In the genomic region with DNA sequence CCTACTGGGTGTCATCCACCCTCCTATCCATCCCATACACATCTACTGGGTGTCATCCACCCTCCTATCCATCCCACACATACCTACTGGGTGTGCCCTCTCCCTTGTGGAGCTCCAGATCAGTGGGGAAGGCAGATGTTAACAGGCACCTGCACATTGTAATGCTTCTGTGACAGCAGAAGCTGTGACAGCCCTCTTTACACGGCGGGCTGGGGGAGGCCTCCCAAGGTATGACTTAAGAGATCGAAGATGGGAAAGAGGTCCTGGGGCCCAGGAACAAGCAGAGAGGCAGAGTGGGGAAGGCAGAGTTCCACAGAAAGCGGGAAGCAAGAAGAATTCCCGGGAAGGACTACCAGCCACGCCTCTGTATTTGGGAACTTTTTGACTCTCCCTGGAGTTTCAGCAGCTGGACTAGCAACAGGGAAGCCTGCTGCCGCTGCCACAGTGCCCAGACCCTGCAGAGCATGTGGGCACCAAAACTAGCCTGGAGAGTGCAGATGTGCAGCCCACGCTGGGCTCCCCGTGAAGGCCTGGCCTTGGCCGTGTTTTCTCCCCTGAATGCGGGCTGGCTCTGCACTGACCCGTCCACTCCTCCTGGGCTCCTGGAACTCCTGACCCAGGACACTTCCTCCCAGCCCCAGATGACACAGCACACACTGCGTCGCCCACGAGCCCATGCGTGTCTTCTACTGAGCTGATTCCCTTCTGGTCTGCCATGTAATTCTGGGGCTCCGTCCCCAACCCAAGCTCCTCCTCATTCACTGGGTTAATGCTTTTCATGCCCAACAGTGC, we compare ENCODE assay signal across 27 cellular contexts. TPM values are rescaled to one million over a fixed set of nuclear protein-coding genes. Genes with fewer than 3 reads are reported as not detected.
DNase-seq lines count a peak whose midpoint lies in the region; ATAC-seq and TF ChIP-seq lines count a peak whose summit lies in the region.
"Had no signal": no experiment of that assay in that cellular context is flagged by ENCODE, and none has a peak within 500 bp of the region (broad histone marks: within the 10 kb centered on the region; RNA-seq: fewer than 3 reads in every experiment).

No MANE protein-coding gene starts in this region.

- DNase-seq in CD1c-positive myeloid dendritic cell (ENCODE audit: extremely low spot score) = peak; percentile 64
- DNase-seq in Caco-2 = no peak
- no peak for DNase-seq in activated naive CD8-positive, alpha-beta T cell treated with anti-CD3 and anti-CD28 coated beads, Interleukin-2, amount 10 ng/mL, durations not matched to agents 7 days and 5 days
- DNase-seq in nephron progenitor cell = no peak
- no peak for DNase-seq in D341Med (ENCODE audit: low spot score)
- DNase-seq in DMS53 (lab: John Stamatoyannopoulos, UW) = no peak
- DNase-seq in pons (ENCODE audit: low spot score) = no peak
- DNase-seq: activated CD4-positive, alpha-beta T cell treated with anti-CD3 and anti-CD28 coated beads for 1 hour; activated CD8-positive, alpha-beta memory T cell treated with anti-CD3 and anti-CD28 coated beads, Interleukin-2, amount 10 ng/mL, durations not matched to agents 7 days and 5 days; EL; KG1; left cardiac atrium; mammary epithelial cell; MM.1S; NCI-H1417 treated with DMSO at 0.1 percent for 48 hours; NCI-H2081; NCI-H774; stimulated activated CD4-positive, alpha-beta T cell treated with anti-CD3 and anti-CD28 coated beads, Interleukin-12 subunit alpha, Interleukin-12 subunit beta, amount 100 ng/mL, for 4 hours; stimulated activated CD4-positive, alpha-beta T cell treated with anti-CD3 and anti-CD28 coated beads, Interleukin-4, amount 100 ng/mL, for 1 hour; T-cell had no signal

- H3K27me3 ChIP-seq in Caco-2 (replicated peaks; ENCODE audit: control insufficient read depth, insufficient read depth, low read length) = no peaks in the 10 kb centered on the region
- H3K27me3 ChIP-seq: neural progenitor cell, SJSA1, suprapubic skin had no signal

- H3K9me3 Mint-ChIP-seq in Caco-2 (ENCODE audit: unreplicated experiment) = no peaks in the 10 kb centered on the region
- H3K9me3 Mint-ChIP-seq in activated naive CD8-positive, alpha-beta T cell treated with anti-CD3 and anti-CD28 coated beads, Interleukin-2, amount 10 ng/mL, durations not matched to agents 7 days and 5 days = no peaks in the 10 kb centered on the region
- no peaks in the 10 kb centered on the region for H3K9me3 Mint-ChIP-seq in nephron progenitor cell
- H3K9me3 Mint-ChIP-seq: CD14-positive monocyte, neural progenitor cell, T-cell had no signal

- H3K27ac Mint-ChIP-seq in Caco-2 (ENCODE audit: unreplicated experiment) (peak overlapping the region; percentile 40), nephron progenitor cell (peak overlapping the region; percentile 64)
- peak overlapping the region; percentile 26 for H3K27ac Mint-ChIP-seq in activated naive CD8-positive, alpha-beta T cell treated with anti-CD3 and anti-CD28 coated beads, Interleukin-2, amount 10 ng/mL, durations not matched to agents 7 days and 5 days
- H3K27ac Mint-ChIP-seq: activated CD8-positive, alpha-beta memory T cell treated with anti-CD3 and anti-CD28 coated beads, Interleukin-2, amount 10 ng/mL, durations not matched to agents 7 days and 5 days; activated naive CD8-positive, alpha-beta T cell; neural progenitor cell had no signal

- CTCF ChIA-PET in Caco-2 (lab: Charles Lee) = no interaction called here

- H3K4me3 Mint-ChIP-seq in Caco-2 (ENCODE audit: unreplicated experiment) (peak overlapping the region; percentile 7), nephron progenitor cell (no peak overlapping the region)
- no peak overlapping the region for H3K4me3 Mint-ChIP-seq in activated naive CD8-positive, alpha-beta T cell treated with anti-CD3 and anti-CD28 coated beads, Interleukin-2, amount 10 ng/mL, durations not matched to agents 7 days and 5 days
- H3K4me3 Mint-ChIP-seq: activated CD8-positive, alpha-beta memory T cell treated with anti-CD3 and anti-CD28 coated beads, Interleukin-2, amount 10 ng/mL, durations not matched to agents 7 days and 5 days; activated naive CD8-positive, alpha-beta T cell; CD14-positive monocyte; neural progenitor cell; T-cell had no signal

- POLR2A ChIA-PET in Caco-2 (lab: Charles Lee) = interaction anchor here (0.6 kb wide), 1 partner anchor 648 kb away, joined by 4 read pairs; no protein-coding TSS in a partner anchor
- POLR2A ChIA-PET in activated naive CD8-positive, alpha-beta T cell treated with anti-CD3 and anti-CD28 coated beads, Interleukin-2, amount 10 ng/mL, durations not matched to agents 7 days and 5 days (lab: Charles Lee) = interaction anchor here (1.1 kb wide), 1 partner anchor 20 kb away, joined by 4 read pairs; a partner anchor contains a TSS

- H3K27me3 Mint-ChIP-seq in Caco-2 (ENCODE audit: insufficient read depth, unreplicated experiment) (no peaks in the 10 kb centered on the region), nephron progenitor cell (ENCODE audit: low read depth, poor library complexity) (peaks cover 3% of the 10 kb centered on the region)
- H3K27me3 Mint-ChIP-seq in activated naive CD8-positive, alpha-beta T cell treated with anti-CD3 and anti-CD28 coated beads, Interleukin-2, amount 10 ng/mL, durations not matched to agents 7 days and 5 days = no peaks in the 10 kb centered on the region
- H3K27me3 Mint-ChIP-seq: activated CD8-positive, alpha-beta memory T cell treated with anti-CD3 and anti-CD28 coated beads, Interleukin-2, amount 10 ng/mL, durations not matched to agents 7 days and 5 days; activated naive CD8-positive, alpha-beta T cell; T-cell had no signal

- intact Hi-C loops in Caco-2 (cut with micrococcal nuclease; ENCODE audit: unreplicated experiment) = no loop called here

- H3K36me3 Mint-ChIP-seq in Caco-2 (ENCODE audit: insufficient read depth, unreplicated experiment) = peaks cover 54% of the 10 kb centered on the region
- H3K36me3 Mint-ChIP-seq in activated naive CD8-positive, alpha-beta T cell treated with anti-CD3 and anti-CD28 coated beads, Interleukin-2, amount 10 ng/mL, durations not matched to agents 7 days and 5 days = peaks cover 23% of the 10 kb centered on the region
- peaks cover 55% of the 10 kb centered on the region for H3K36me3 Mint-ChIP-seq in nephron progenitor cell (ENCODE audit: low read depth)

- ATAC-seq in activated naive CD8-positive, alpha-beta T cell treated with anti-CD3 and anti-CD28 coated beads, Interleukin-2, amount 10 ng/mL, durations not matched to agents 7 days and 5 days (ENCODE audit: low read depth) = no peak
- ATAC-seq: activated CD8-positive, alpha-beta memory T cell treated with anti-CD3 and anti-CD28 coated beads, Interleukin-2, amount 10 ng/mL, durations not matched to agents 7 days and 5 days; GM12878; left cardiac atrium; sciatic nerve; T-cell had no signal

- BruUV-seq in Caco-2 (replicated peaks; lab: Mats Ljungman, UMichigan) = no TSS peak

- H3K9me3 ChIP-seq in Caco-2 = no peaks in the 10 kb centered on the region
- H3K9me3 ChIP-seq: SJSA1, suprapubic skin had no signal

- no peak for TF ChIP-seq CTCF in Caco-2 (IDR thresholded peaks at IDR 0.05; ENCODE audit: insufficient read depth in 1 of 2, low read depth in 1 of 2, low read length in 1 of 2, severe bottlenecking in 1 of 2, unreplicated experiment in 1 of 2)
- no peak for TF ChIP-seq CTCF in nephron progenitor cell (IDR thresholded peaks at IDR 0.05)

- H3K4me3 ChIP-seq in Caco-2 (ENCODE audit: low read depth, low read length) = no peak overlapping the region
- H3K4me3 ChIP-seq: GM12878, neural progenitor cell, SJSA1, suprapubic skin had no signal

- peaks cover 26% of the 10 kb centered on the region for H3K4me1 ChIP-seq in Caco-2
- H3K4me1 ChIP-seq: neural progenitor cell, SJSA1, suprapubic skin had no signal

- H3K4me1 Mint-ChIP-seq in Caco-2 (ENCODE audit: low read depth, unreplicated experiment) (peaks cover 25% of the 10 kb centered on the region), nephron progenitor cell (no peaks in the 10 kb centered on the region)
- H3K4me1 Mint-ChIP-seq in activated naive CD8-positive, alpha-beta T cell treated with anti-CD3 and anti-CD28 coated beads, Interleukin-2, amount 10 ng/mL, durations not matched to agents 7 days and 5 days = peaks cover 15% of the 10 kb centered on the region
- H3K4me1 Mint-ChIP-seq: neural progenitor cell had no signal

- H3K36me3 ChIP-seq in Caco-2 (ENCODE audit: control insufficient read depth, insufficient read depth, low read length) = peaks cover 3% of the 10 kb centered on the region; the same call in 1 of the 2 replicates
- H3K36me3 ChIP-seq: neural progenitor cell had no signal

RNA-seq across cellular contexts. Expression of a gene that starts 9.3 kb away (rescaled TPM):
- total RNA-seq in Caco-2 (2022) = 31.8 and 32.2 TPM in 2 replicates
- 10 to 100 TPM; 46.6 to 47.2 TPM for total RNA-seq in activated naive CD8-positive, alpha-beta T cell treated with anti-CD3 and anti-CD28 coated beads, Interleukin-2, amount 10 ng/mL, durations not matched to agents 7 days and 5 days

RNA-seq across cellular contexts. Expression of a gene that starts 11.6 kb away (rescaled TPM):
- total RNA-seq in Caco-2 (2022) = 22.8 and 28.0 TPM in 2 replicates
- total RNA-seq in activated naive CD8-positive, alpha-beta T cell treated with anti-CD3 and anti-CD28 coated beads, Interleukin-2, amount 10 ng/mL, durations not matched to agents 7 days and 5 days = 10 to 100 TPM; 28.6 TPM

RNA-seq across cellular contexts. Expression of a gene that starts 20.4 kb away (rescaled TPM):
- 38.3 and 44.1 TPM in 2 replicates for total RNA-seq in Caco-2 (2022)
- 10 to 100 TPM; 71.4 to 73.4 TPM for total RNA-seq in activated naive CD8-positive, alpha-beta T cell treated with anti-CD3 and anti-CD28 coated beads, Interleukin-2, amount 10 ng/mL, durations not matched to agents 7 days and 5 days

RNA-seq across cellular contexts. Expression of a gene that starts 20.6 kb away (rescaled TPM):
- total RNA-seq in Caco-2 (2022) = 13.9 and 16.5 TPM in 2 replicates
- 100 to 1,000 TPM; 107 to 111 TPM for total RNA-seq in activated naive CD8-positive, alpha-beta T cell treated with anti-CD3 and anti-CD28 coated beads, Interleukin-2, amount 10 ng/mL, durations not matched to agents 7 days and 5 days
